8 cellular contexts compared by ENCODE assay signal in genomic region chr21:31660134-31660565, GRCh38. TPM values are rescaled to one million over a fixed set of nuclear protein-coding genes. Genes with fewer than 3 reads are reported as not detected.
DNase-seq lines count a peak whose midpoint lies in the region; FAIRE-seq and TF ChIP-seq lines count a peak whose summit lies in the region.

No MANE protein-coding gene starts in this region.

- H3K4me2 ChIP-seq in astrocyte (ENCODE audit: low read length), result peak overlapping the region; percentile 97

- peak overlapping the region; percentile 42 for H2AFZ ChIP-seq in astrocyte (ENCODE audit: low read depth, low read length)

- H3K4me1 ChIP-seq in astrocyte (ENCODE audit: insufficient read depth, low read length) (peaks cover 25% of the 10 kb centered on the region), iPS-18a (ENCODE audit: control insufficient read depth, low read depth, low read length) (peaks cover 8% of the 10 kb centered on the region)

- H3K36me3 ChIP-seq in astrocyte (ENCODE audit: insufficient read depth, low read length) (peaks cover 3% of the 10 kb centered on the region), iPS-18a (ENCODE audit: control insufficient read depth, low read depth, low read length) (peaks cover 13% of the 10 kb centered on the region)

- peaks cover 42% of the 10 kb centered on the region for H3K36me3 Mint-ChIP-seq in activated CD4-positive, alpha-beta T cell treated with anti-CD3 and anti-CD28 coated beads, Interleukin-2, amount 10 ng/mL, durations not matched to agents 24 days and 14 days (ENCODE audit: low read depth)
- peaks cover 7% of the 10 kb centered on the region for H3K36me3 Mint-ChIP-seq in astrocyte (ENCODE audit: low read depth, unreplicated experiment)

- no peaks in the 10 kb centered on the region for H3K27me3 Mint-ChIP-seq in activated CD4-positive, alpha-beta T cell treated with anti-CD3 and anti-CD28 coated beads, Interleukin-2, amount 10 ng/mL, durations not matched to agents 24 days and 14 days
- no peaks in the 10 kb centered on the region for H3K27me3 Mint-ChIP-seq in astrocyte (ENCODE audit: low read depth, unreplicated experiment)

- intact Hi-C loops in activated CD4-positive, alpha-beta T cell treated with anti-CD3 and anti-CD28 coated beads, Interleukin-2, amount 10 ng/mL, durations not matched to agents 24 days and 14 days (cut with micrococcal nuclease), result loop anchor here (10.0 kb wide), 1 partner anchor 615 kb away; the partner anchor contains the start of gene MIS18A

- H3K4me3 Mint-ChIP-seq in activated CD4-positive, alpha-beta T cell treated with anti-CD3 and anti-CD28 coated beads, Interleukin-2, amount 10 ng/mL, durations not matched to agents 24 days and 14 days, result peak overlapping the region; percentile 96
- peak overlapping the region; percentile 97 for H3K4me3 Mint-ChIP-seq in astrocyte (ENCODE audit: unreplicated experiment)

- H3K9me3 ChIP-seq in astrocyte (ENCODE audit: insufficient read depth, low read depth, low read length) (no peaks in the 10 kb centered on the region), iPS-18a (ENCODE audit: control insufficient read depth, low read depth, low read length) (no peaks in the 10 kb centered on the region)

- H3K27ac ChIP-seq in astrocyte (ENCODE audit: low read depth, low read length) (peak overlapping the region; percentile 85), iPS-18a (ENCODE audit: low read length) (no peak overlapping the region)

- H4K20me1 ChIP-seq in astrocyte (ENCODE audit: insufficient read depth, low read length), result peaks cover 42% of the 10 kb centered on the region

- H3K9me3 Mint-ChIP-seq in activated CD4-positive, alpha-beta T cell treated with anti-CD3 and anti-CD28 coated beads, Interleukin-2, amount 10 ng/mL, durations not matched to agents 24 days and 14 days, result peaks cover 3% of the 10 kb centered on the region
- H3K9me3 Mint-ChIP-seq in astrocyte (ENCODE audit: unreplicated experiment), result peaks cover 2% of the 10 kb centered on the region

- H3K79me2 ChIP-seq in astrocyte (ENCODE audit: insufficient read depth, low read length), result peaks cover 46% of the 10 kb centered on the region

- no peaks in the 10 kb centered on the region for H3K27me3 ChIP-seq in astrocyte (ENCODE audit: insufficient read depth, low read length)
- H3K27me3 ChIP-seq in iPS-18a (ENCODE audit: control insufficient read depth, insufficient read depth, low read length), result no peaks in the 10 kb centered on the region

- H3K9ac ChIP-seq in astrocyte (ENCODE audit: low read length) (peak overlapping the region; percentile 91), iPS-18a (ENCODE audit: low read length) (peak overlapping the region; percentile 64)

- FAIRE-seq in astrocyte (lab: Jason Lieb, UNC), result no peak

- DNase-seq in activated CD4-positive, alpha-beta T cell treated with anti-CD3 and anti-CD28 coated beads, Interleukin-2, amount 10 ng/mL, durations not matched to agents 24 days and 14 days, result no peak
- DNase-seq in activated CD4-positive, alpha-beta T cell treated with anti-CD3 and anti-CD28 coated beads for 4 hours, result no peak
- DNase-seq in HFF-Myc (ENCODE audit: extremely low read depth, low read depth), result no peak
- peak; percentile 42 for DNase-seq in NAMALWA (ENCODE audit: low spot score)
- DNase-seq in astrocyte (ENCODE audit: low read depth), result no peak
- DNase-seq in skeletal muscle cell (ENCODE audit: low read depth), result no peak
- DNase-seq in occipital lobe (lab: John Stamatoyannopoulos, UW), result no peak

- peak overlapping the region; percentile 90 for H3K4me3 ChIP-seq in HFF-Myc (replicated peaks; ENCODE audit: low read depth, low read length)
- H3K4me3 ChIP-seq in astrocyte (ENCODE audit: insufficient read depth, low read depth, low read length), result peak overlapping the region; percentile 89
- peak overlapping the region; percentile 82 for H3K4me3 ChIP-seq in iPS-18a (ENCODE audit: low read length)
- peak overlapping the region; percentile 82 for H3K4me3 ChIP-seq in skeletal muscle cell (ENCODE audit: low read depth, low read length)

- H3K4me1 Mint-ChIP-seq in activated CD4-positive, alpha-beta T cell treated with anti-CD3 and anti-CD28 coated beads, Interleukin-2, amount 10 ng/mL, durations not matched to agents 24 days and 14 days, result peaks cover 61% of the 10 kb centered on the region
- peaks cover 12% of the 10 kb centered on the region for H3K4me1 Mint-ChIP-seq in astrocyte (ENCODE audit: low read depth, unreplicated experiment)

- TF ChIP-seq CTCF in HFF-Myc (IDR thresholded peaks at IDR 0.05; ENCODE audit: low read depth, low read length, missing control alignments) (no peak), astrocyte (IDR thresholded peaks at IDR 0.05; ENCODE audit: insufficient read depth, low read depth, low read length) (no peak)

- H3K27ac Mint-ChIP-seq in activated CD4-positive, alpha-beta T cell treated with anti-CD3 and anti-CD28 coated beads, Interleukin-2, amount 10 ng/mL, durations not matched to agents 24 days and 14 days, result peak overlapping the region; percentile 93
- H3K27ac Mint-ChIP-seq in astrocyte (ENCODE audit: unreplicated experiment), result peak overlapping the region; percentile 91

RNA-seq across cellular contexts. Expression of gene SOD1, which starts 0.7 kb away (rescaled TPM):
- 336 and 342 TPM in 2 replicates for total RNA-seq in activated CD4-positive, alpha-beta T cell treated with anti-CD3 and anti-CD28 coated beads, Interleukin-2, amount 10 ng/mL, durations not matched to agents 24 days and 14 days
- total RNA-seq in astrocyte, result 202 and 236 TPM in 2 replicates
- total RNA-seq in occipital lobe, result 78.0 TPM
